Comparison of ENCODE assay signal across 14 cellular contexts in the genomic region with DNA sequence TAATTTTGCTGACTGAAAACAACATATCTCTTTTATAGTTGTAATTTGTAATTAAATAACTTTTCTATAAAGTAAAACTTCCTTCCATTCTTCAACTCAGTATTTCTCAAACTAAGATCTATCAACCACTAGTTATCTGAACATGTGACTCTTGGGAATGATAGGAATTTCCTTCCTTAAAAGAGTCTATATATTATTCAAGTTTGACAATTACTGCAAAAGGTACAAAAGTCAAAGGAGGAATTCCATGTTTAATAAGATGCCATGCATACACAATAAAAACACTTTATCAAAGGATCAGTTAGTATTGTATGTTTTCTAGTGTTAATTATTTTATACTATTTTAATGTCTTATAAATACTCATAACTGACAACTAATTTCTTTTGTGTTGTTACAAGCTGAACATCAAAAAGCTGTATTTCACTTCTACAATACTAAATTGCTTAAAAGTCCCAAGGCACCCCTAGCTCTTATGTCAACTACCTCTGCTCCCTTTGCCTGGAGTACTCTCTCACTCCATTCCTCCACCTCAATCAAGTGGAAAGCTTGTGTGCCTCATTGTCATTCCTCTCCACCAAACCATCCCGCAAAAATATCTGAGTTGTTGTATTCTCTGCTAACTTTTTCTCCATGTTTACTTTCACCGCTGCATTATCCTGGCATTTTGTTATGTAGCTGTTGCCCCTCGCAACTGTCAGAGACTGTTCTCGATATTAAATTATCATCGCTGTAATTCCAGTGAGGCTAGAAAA.
"Had no signal": no experiment of that assay in that cellular context is flagged by ENCODE, and none has a peak within 500 bp of the region (broad histone marks: within the 10 kb centered on the region; RNA-seq: fewer than 3 reads in every experiment).

No MANE protein-coding gene starts in this region.

- ATAC-seq: activated CD4-positive, CD25-positive, alpha-beta regulatory T cell treated with anti-CD3 and anti-CD28 coated beads, Interleukin-2, amount 50 U/mL, for 24 hours; activated CD8-positive, alpha-beta memory T cell treated with anti-CD3 and anti-CD28 coated beads, Interleukin-2, amount 10 ng/mL, durations not matched to agents 7 days and 5 days; gastrocnemius medialis; left cardiac atrium had no signal

- H3K9me3 ChIP-seq: breast epithelium, gastrocnemius medialis had no signal

- H3K36me3 ChIP-seq: breast epithelium, gastrocnemius medialis had no signal

- H3K27ac ChIP-seq: breast epithelium, gastrocnemius medialis had no signal

- H3K4me1 ChIP-seq: breast epithelium, gastrocnemius medialis had no signal

- DNase-seq: activated CD4-positive, alpha-beta T cell treated with anti-CD3 and anti-CD28 coated beads, Interleukin-2, amount 50 U/mL, for 48 hours; activated CD8-positive, alpha-beta memory T cell treated with anti-CD3 and anti-CD28 coated beads, Interleukin-2, amount 10 ng/mL, durations not matched to agents 7 days and 5 days; activated gamma-delta T cell; activated T-cell treated with anti-CD3 and anti-CD28 coated beads, Interleukin-2, amount 50 U/mL, for 24 hours; amygdala; gastrocnemius medialis; left cardiac atrium; mammary epithelial cell; stimulated activated CD4-positive, alpha-beta T cell treated with anti-CD3 and anti-CD28 coated beads, Interleukin-12 subunit alpha, Interleukin-12 subunit beta, amount 100 ng/mL, for 4 hours; stimulated activated CD4-positive, alpha-beta T cell treated with anti-CD3 and anti-CD28 coated beads, Interleukin-4, amount 100 ng/mL, for 1 hour; stimulated activated CD8-positive, alpha-beta memory T cell treated with anti-CD3 and anti-CD28 coated beads, Interleukin-4, amount 100 ng/mL, for 48 hours had no signal

- H3K4me3 ChIP-seq: breast epithelium, gastrocnemius medialis had no signal

- H3K27me3 ChIP-seq: breast epithelium, gastrocnemius medialis had no signal

- FAIRE-seq: endometrium had no signal
